16 cellular contexts compared by ENCODE assay signal in the genomic region with DNA sequence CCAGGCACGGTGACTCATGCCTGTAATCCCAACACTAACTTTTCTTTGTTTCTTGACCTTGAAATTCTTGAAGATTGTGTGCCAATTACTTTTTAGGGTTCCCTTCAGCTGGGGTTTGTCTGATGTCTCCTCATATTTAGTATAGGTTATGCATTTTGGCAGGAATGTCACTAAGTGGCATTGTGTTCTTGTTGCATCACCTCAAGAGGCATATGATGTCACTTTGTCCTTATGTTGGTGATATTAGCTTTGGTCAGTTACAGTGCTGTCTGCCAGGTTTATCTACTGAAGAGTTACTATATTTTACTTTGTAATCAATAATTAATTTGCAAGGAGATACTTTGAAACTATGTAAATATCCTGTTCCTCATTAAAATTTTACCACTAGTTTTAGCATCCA.
"Had no signal": no experiment of that assay in that cellular context is flagged by ENCODE, and none has a peak within 500 bp of the region (broad histone marks: within the 10 kb centered on the region; RNA-seq: fewer than 3 reads in every experiment).

No MANE protein-coding gene starts in this region.

- H3K27ac Mint-ChIP-seq: activated B cell treated with CpG ODN at 0.5 μM for 24 hours; activated CD4-positive, alpha-beta T cell treated with anti-CD3 and anti-CD28 coated beads, Interleukin-2, amount 10 ng/mL, durations not matched to agents 24 days and 14 days; activated T-helper 17 cell treated with anti-CD3 and anti-CD28 coated beads, Interleukin-2, amount 50 U/mL, for 72 hours; dendritic cell treated with granulocyte-macrophage colony-stimulating factor and Interleukin-4, amounts not matched to agents 40 ng/mL and 50 ng/mL, for 4 days had no signal

- H3K27me3 Mint-ChIP-seq: activated B cell treated with CpG ODN at 0.5 μM for 24 hours; activated CD4-positive, alpha-beta T cell treated with anti-CD3 and anti-CD28 coated beads, Interleukin-2, amount 10 ng/mL, durations not matched to agents 24 days and 14 days; activated naive CD4-positive, alpha-beta T cell treated with anti-CD3 and anti-CD28 coated beads, Interleukin-2, amount 10 ng/mL, durations not matched to agents 7 days and 5 days; activated T-helper 17 cell treated with anti-CD3 and anti-CD28 coated beads, Interleukin-2, amount 50 U/mL, for 72 hours; dendritic cell treated with granulocyte-macrophage colony-stimulating factor and Interleukin-4, amounts not matched to agents 40 ng/mL and 50 ng/mL, for 4 days; effector memory CD8-positive, alpha-beta T cell; naive thymus-derived CD4-positive, alpha-beta T cell; T-cell had no signal

- DNase-seq: activated B cell treated with CpG ODN at 0.5 μM for 24 hours; activated CD4-positive, alpha-beta T cell treated with anti-CD3 and anti-CD28 coated beads, Interleukin-2, amount 10 ng/mL, durations not matched to agents 24 days and 14 days; activated naive CD4-positive, alpha-beta T cell treated with anti-CD3 and anti-CD28 coated beads, Interleukin-2, amount 10 ng/mL, durations not matched to agents 7 days and 5 days; amygdala; brain microvascular endothelial cell; effector memory CD8-positive, alpha-beta T cell; glutamatergic neuron; left colon; naive thymus-derived CD4-positive, alpha-beta T cell; stimulated activated CD4-positive, alpha-beta T cell treated with anti-CD3 and anti-CD28 coated beads, Interleukin-4, amount 100 ng/mL, for 4 hours; T-cell; transverse colon had no signal

- H3K4me3 Mint-ChIP-seq: activated B cell treated with CpG ODN at 0.5 μM for 24 hours; activated T-helper 17 cell treated with anti-CD3 and anti-CD28 coated beads, Interleukin-2, amount 50 U/mL, for 72 hours; dendritic cell treated with granulocyte-macrophage colony-stimulating factor and Interleukin-4, amounts not matched to agents 40 ng/mL and 50 ng/mL, for 4 days; effector memory CD8-positive, alpha-beta T cell; T-cell had no signal

- H3K27ac ChIP-seq: brain microvascular endothelial cell, esophagus muscularis mucosa, transverse colon had no signal

- H3K27me3 ChIP-seq: brain microvascular endothelial cell, esophagus muscularis mucosa, transverse colon had no signal

- ATAC-seq: activated T-helper 17 cell treated with anti-CD3 and anti-CD28 coated beads, Interleukin-2, amount 50 U/mL, for 72 hours; effector memory CD8-positive, alpha-beta T cell; left colon; naive thymus-derived CD4-positive, alpha-beta T cell; T-cell had no signal

- H3K4me3 ChIP-seq: esophagus muscularis mucosa, lung, transverse colon had no signal

- H3K36me3 ChIP-seq: brain microvascular endothelial cell, esophagus muscularis mucosa, transverse colon had no signal

- H3K9me3 Mint-ChIP-seq: dendritic cell treated with granulocyte-macrophage colony-stimulating factor and Interleukin-4, amounts not matched to agents 40 ng/mL and 50 ng/mL, for 4 days; effector memory CD8-positive, alpha-beta T cell had no signal

- H3K9me3 ChIP-seq: esophagus muscularis mucosa, transverse colon had no signal
